In the genomic region with DNA sequence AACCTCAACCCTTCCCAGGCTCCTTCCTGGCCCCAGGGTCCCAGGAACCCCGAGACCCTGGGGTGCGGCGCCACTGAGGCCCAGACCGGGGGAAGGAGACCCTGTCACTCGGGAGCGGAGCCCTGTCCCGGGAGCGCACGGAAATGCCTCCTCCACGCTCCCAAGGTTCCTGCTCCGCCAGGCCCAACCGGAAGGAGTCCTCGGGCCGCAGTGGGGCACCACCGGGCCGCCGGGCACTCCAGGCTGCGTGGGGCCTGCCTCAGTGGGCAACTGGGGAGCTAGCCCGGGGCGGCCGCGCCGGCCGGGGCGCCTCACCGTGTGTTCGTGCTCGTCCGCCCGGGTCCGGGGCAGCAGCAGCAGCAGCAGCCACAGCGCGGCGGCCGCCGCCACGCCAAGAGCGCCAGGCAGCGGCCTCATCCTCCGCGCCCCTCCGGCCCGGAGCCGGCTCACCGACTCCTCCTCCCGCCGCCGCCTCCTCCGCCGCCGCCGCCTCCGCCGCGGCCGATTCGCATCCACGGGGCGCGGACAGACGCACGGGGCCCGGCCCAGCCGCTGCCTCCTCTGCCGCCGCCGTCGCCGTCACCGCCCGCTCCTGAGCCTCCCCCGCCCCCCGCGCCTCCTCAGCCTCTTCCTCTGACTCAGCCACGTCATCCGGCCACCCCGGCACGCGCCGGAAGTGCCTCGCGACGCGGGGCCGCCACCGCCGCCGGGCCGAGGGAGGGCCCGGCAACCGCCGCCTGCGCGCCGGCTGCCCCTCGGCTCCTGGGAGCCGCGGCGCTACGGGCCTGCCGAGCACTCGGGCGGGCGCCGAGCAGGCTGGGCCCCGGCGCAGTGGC, we compare ENCODE assay signal across 1 cellular context.
A peak's percentile ranks its signal among the peaks of the same experiment; 100 is the strongest.
TF ChIP-seq lines count a peak whose summit lies in the region.

TSS of gene TM9SF3 (minus strand) at position 594 of the 836 bp plus-strand sequence. CDS start at position 417, 177 bp downstream.

TF ChIP-seq in HepG2, 621 proteins besides CTCF, POLR2A, EP300 and RAD21 (continued from another document and continues in another):
- TF ChIP-seq, protein P1, sequence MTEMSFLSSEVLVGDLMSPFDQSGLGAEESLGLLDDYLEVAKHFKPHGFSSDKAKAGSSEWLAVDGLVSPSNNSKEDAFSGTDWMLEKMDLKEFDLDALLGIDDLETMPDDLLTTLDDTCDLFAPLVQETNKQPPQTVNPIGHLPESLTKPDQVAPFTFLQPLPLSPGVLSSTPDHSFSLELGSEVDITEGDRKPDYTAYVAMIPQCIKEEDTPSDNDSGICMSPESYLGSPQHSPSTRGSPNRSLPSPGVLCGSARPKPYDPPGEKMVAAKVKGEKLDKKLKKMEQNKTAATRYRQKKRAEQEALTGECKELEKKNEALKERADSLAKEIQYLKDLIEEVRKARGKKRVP (CRISPR knock-in tag; IDR thresholded peaks at IDR 0.05) = no peak
- TF ChIP-seq HNF4G (IDR thresholded peaks at IDR 0.05; ENCODE audit: borderline replicate concordance, low read depth, low read length) (no peak), HNF4G (CRISPR knock-in tag; IDR thresholded peaks at IDR 0.05; ENCODE audit: borderline replicate concordance, low read depth) (peak; percentile 48; the same call in 1 of the 2 replicates), ESRRA (CRISPR knock-in tag; IDR thresholded peaks at IDR 0.05; ENCODE audit: low read depth) (no peak), ZNF256 (CRISPR knock-in tag; conservative IDR thresholded peaks at IDR 0.05) (no peak), PHF20 (CRISPR knock-in tag; IDR thresholded peaks at IDR 0.05) (peak; percentile 74), ARNT (IDR thresholded peaks at IDR 0.05) (no peak), ZNF644 (CRISPR knock-in tag; IDR thresholded peaks at IDR 0.05; ENCODE audit: low read depth) (no peak), ZNF431 (CRISPR knock-in tag; IDR thresholded peaks at IDR 0.05; ENCODE audit: borderline replicate concordance, low read depth) (peak; percentile 57; the same call in 1 of the 2 replicates), NPAS2 (CRISPR knock-in tag; IDR thresholded peaks at IDR 0.05; ENCODE audit: borderline replicate concordance) (no peak), ELF1 (CRISPR knock-in tag; IDR thresholded peaks at IDR 0.05) (peak; percentile 70), ZNF24 (IDR thresholded peaks at IDR 0.05) (no peak), ZKSCAN5 (CRISPR knock-in tag; IDR thresholded peaks at IDR 0.05) (no peak), PRMT3 (CRISPR knock-in tag; IDR thresholded peaks at IDR 0.05; ENCODE audit: borderline replicate concordance, low read depth) (no peak), DPF2 (CRISPR knock-in tag; IDR thresholded peaks at IDR 0.05; ENCODE audit: borderline replicate concordance, low read depth) (no peak), ATF6 (CRISPR knock-in tag; conservative IDR thresholded peaks at IDR 0.05) (no peak), ZNF407 (CRISPR knock-in tag; IDR thresholded peaks at IDR 0.05; ENCODE audit: not compliant biosample characterization) (no peak), TCF12 (IDR thresholded peaks at IDR 0.05) (no peak), TCF12 (CRISPR knock-in tag; IDR thresholded peaks at IDR 0.05) (no peak), NCOR1 (IDR thresholded peaks at IDR 0.05; ENCODE audit: borderline replicate concordance, low read length) (no peak)
- TF ChIP-seq, protein P2, sequence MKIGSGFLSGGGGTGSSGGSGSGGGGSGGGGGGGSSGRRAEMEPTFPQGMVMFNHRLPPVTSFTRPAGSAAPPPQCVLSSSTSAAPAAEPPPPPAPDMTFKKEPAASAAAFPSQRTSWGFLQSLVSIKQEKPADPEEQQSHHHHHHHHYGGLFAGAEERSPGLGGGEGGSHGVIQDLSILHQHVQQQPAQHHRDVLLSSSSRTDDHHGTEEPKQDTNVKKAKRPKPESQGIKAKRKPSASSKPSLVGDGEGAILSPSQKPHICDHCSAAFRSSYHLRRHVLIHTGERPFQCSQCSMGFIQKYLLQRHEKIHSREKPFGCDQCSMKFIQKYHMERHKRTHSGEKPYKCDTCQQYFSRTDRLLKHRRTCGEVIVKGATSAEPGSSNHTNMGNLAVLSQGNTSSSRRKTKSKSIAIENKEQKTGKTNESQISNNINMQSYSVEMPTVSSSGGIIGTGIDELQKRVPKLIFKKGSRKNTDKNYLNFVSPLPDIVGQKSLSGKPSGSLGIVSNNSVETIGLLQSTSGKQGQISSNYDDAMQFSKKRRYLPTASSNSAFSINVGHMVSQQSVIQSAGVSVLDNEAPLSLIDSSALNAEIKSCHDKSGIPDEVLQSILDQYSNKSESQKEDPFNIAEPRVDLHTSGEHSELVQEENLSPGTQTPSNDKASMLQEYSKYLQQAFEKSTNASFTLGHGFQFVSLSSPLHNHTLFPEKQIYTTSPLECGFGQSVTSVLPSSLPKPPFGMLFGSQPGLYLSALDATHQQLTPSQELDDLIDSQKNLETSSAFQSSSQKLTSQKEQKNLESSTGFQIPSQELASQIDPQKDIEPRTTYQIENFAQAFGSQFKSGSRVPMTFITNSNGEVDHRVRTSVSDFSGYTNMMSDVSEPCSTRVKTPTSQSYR (CRISPR knock-in tag; IDR thresholded peaks at IDR 0.05; ENCODE audit: borderline replicate concordance) = peak; percentile 53; the same call in 1 of the 2 replicates
- TF ChIP-seq, protein P3, sequence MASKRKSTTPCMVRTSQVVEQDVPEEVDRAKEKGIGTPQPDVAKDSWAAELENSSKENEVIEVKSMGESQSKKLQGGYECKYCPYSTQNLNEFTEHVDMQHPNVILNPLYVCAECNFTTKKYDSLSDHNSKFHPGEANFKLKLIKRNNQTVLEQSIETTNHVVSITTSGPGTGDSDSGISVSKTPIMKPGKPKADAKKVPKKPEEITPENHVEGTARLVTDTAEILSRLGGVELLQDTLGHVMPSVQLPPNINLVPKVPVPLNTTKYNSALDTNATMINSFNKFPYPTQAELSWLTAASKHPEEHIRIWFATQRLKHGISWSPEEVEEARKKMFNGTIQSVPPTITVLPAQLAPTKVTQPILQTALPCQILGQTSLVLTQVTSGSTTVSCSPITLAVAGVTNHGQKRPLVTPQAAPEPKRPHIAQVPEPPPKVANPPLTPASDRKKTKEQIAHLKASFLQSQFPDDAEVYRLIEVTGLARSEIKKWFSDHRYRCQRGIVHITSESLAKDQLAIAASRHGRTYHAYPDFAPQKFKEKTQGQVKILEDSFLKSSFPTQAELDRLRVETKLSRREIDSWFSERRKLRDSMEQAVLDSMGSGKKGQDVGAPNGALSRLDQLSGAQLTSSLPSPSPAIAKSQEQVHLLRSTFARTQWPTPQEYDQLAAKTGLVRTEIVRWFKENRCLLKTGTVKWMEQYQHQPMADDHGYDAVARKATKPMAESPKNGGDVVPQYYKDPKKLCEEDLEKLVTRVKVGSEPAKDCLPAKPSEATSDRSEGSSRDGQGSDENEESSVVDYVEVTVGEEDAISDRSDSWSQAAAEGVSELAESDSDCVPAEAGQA (IDR thresholded peaks at IDR 0.05; ENCODE audit: low read depth) = peak; percentile 59; the same call in 1 of the 2 replicates
- TF ChIP-seq, protein P3 (CRISPR knock-in tag; IDR thresholded peaks at IDR 0.05; ENCODE audit: borderline replicate concordance) = peak; percentile 34; the same call in 1 of the 2 replicates
- TF ChIP-seq, protein P4, sequence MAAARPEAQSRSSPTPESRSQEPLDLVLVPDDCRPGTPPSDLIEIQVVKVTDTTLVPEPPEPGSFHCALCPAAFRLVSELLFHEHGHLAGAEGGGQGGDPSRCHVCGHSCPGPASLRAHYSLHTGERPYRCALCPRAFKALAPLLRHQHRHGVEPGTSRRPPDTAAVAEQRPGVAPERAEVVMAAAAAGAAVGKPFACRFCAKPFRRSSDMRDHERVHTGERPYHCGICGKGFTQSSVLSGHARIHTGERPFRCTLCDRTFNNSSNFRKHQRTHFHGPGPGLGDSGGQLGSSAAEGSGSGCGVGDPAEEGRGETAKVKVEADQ (CRISPR knock-in tag; IDR thresholded peaks at IDR 0.05; ENCODE audit: borderline replicate concordance) = no peak
- TF ChIP-seq, protein P5, sequence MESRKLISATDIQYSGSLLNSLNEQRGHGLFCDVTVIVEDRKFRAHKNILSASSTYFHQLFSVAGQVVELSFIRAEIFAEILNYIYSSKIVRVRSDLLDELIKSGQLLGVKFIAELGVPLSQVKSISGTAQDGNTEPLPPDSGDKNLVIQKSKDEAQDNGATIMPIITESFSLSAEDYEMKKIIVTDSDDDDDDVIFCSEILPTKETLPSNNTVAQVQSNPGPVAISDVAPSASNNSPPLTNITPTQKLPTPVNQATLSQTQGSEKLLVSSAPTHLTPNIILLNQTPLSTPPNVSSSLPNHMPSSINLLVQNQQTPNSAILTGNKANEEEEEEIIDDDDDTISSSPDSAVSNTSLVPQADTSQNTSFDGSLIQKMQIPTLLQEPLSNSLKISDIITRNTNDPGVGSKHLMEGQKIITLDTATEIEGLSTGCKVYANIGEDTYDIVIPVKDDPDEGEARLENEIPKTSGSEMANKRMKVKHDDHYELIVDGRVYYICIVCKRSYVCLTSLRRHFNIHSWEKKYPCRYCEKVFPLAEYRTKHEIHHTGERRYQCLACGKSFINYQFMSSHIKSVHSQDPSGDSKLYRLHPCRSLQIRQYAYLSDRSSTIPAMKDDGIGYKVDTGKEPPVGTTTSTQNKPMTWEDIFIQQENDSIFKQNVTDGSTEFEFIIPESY (CRISPR knock-in tag; IDR thresholded peaks at IDR 0.05) = no peak
